In genomic region chr19:56595548-56595899, GRCh38 we compare ENCODE assay signal across 8 cellular contexts. TPM values are rescaled to one million over a fixed set of nuclear protein-coding genes. Genes with fewer than 3 reads are reported as not detected.
DNase-seq lines count a peak whose midpoint lies in the region; ATAC-seq, FAIRE-seq and TF ChIP-seq lines count a peak whose summit lies in the region.

No MANE protein-coding gene starts in this region.

- peak overlapping the region; percentile 94 for H3K4me3 ChIP-seq in BLaER1
- H3K4me3 ChIP-seq in kidney (ENCODE audit: low read length in 2 of 2) = peak overlapping the region; percentile 94 to 97
- peak overlapping the region; percentile 79 for H3K4me3 ChIP-seq in suprapubic skin

- no peak for TF ChIP-seq POLR2A in suprapubic skin (IDR thresholded peaks at IDR 0.05)

- H3K4me2 ChIP-seq in BLaER1 = peak overlapping the region; percentile 77

- H3K4me1 ChIP-seq in BLaER1 (peaks cover 10% of the 10 kb centered on the region), kidney (ENCODE audit: control insufficient read depth in 1 of 2, insufficient read depth in 1 of 2, low read depth in 1 of 2, low read length in 2 of 2) (peaks cover 8 to 10% of the 10 kb centered on the region in 2 donors), suprapubic skin (peaks cover 16% of the 10 kb centered on the region)

- DNase-seq in activated naive CD4-positive, alpha-beta T cell treated with anti-CD3 and anti-CD28 coated beads, Interleukin-2, amount 50 U/mL, for 72 hours (ENCODE audit: low spot score in 2 of 2) = no peak
- DNase-seq in kidney = no peak
- DNase-seq in suprapubic skin (ENCODE audit: low spot score in 2 of 2) = no peak
- no peak for DNase-seq in amniotic stem cell (lab: John Stamatoyannopoulos, UW)
- no peak for DNase-seq in SW 1271 (lab: John Stamatoyannopoulos, UW)
- DNase-seq in DMS153 treated with DMSO at 0.1 percent for 48 hours (lab: John Stamatoyannopoulos, UW; ENCODE audit: unreplicated experiment) = no peak

- TF ChIP-seq EP300 in suprapubic skin (IDR thresholded peaks at IDR 0.05) = no peak

- H3K9me3 ChIP-seq in BLaER1 (peaks cover 66% of the 10 kb centered on the region), kidney (ENCODE audit: control insufficient read depth in 1 of 2, low read length in 2 of 2) (no peaks in the 10 kb centered on the region), suprapubic skin (no peaks in the 10 kb centered on the region)

- 1% methylated on average over 4 of the region's 4 CpGs for WGBS in suprapubic skin

- H4K20me1 ChIP-seq in BLaER1 = no peaks in the 10 kb centered on the region; the same call in 1 of the 2 replicates

- peak; percentile 15 for ATAC-seq in HG02798 (IDR thresholded peaks at IDR 0.05; ENCODE audit: poor library complexity, unreplicated experiment)
- ATAC-seq in activated naive CD4-positive, alpha-beta T cell treated with anti-CD3 and anti-CD28 coated beads, Interleukin-2, amount 50 U/mL, for 72 hours = peak; percentile 55 to 59

- H3K36me3 ChIP-seq in BLaER1 = peaks cover 33% of the 10 kb centered on the region
- no peaks in the 10 kb centered on the region for H3K36me3 ChIP-seq in kidney (ENCODE audit: control insufficient read depth in 1 of 2, insufficient read depth in 2 of 2, low read length in 2 of 2)
- H3K36me3 ChIP-seq in suprapubic skin = peaks cover 4% of the 10 kb centered on the region

- peak overlapping the region; percentile 82 to 95 for H3K27ac Mint-ChIP-seq in activated naive CD4-positive, alpha-beta T cell treated with anti-CD3 and anti-CD28 coated beads, Interleukin-2, amount 50 U/mL, for 72 hours

- H3K27me3 ChIP-seq in BLaER1 (no peaks in the 10 kb centered on the region), suprapubic skin (no peaks in the 10 kb centered on the region)

- intact Hi-C loops in kidney (cut with DNase I) = no loop called here

- H3K9ac ChIP-seq in BLaER1 = peak overlapping the region; percentile 91
- H3K9ac ChIP-seq in kidney (ENCODE audit: low read length in 2 of 2) = peak overlapping the region; percentile 79 to 92

- no peak for TF ChIP-seq CTCF in kidney (IDR thresholded peaks at IDR 0.05; ENCODE audit: borderline replicate concordance, extremely low read depth, insufficient read depth)
- no peak for TF ChIP-seq CTCF in suprapubic skin (IDR thresholded peaks at IDR 0.05)

- peaks cover 36 to 57% of the 10 kb centered on the region in 2 donors for H3K36me3 Mint-ChIP-seq in activated naive CD4-positive, alpha-beta T cell treated with anti-CD3 and anti-CD28 coated beads, Interleukin-2, amount 50 U/mL, for 72 hours

- no peak for FAIRE-seq in kidney (lab: Jason Lieb, UNC)

- H3K27ac ChIP-seq in BLaER1 (peak overlapping the region; percentile 86), kidney (ENCODE audit: low read depth in 2 of 2, low read length in 2 of 2) (no peak overlapping the region), suprapubic skin (no peak overlapping the region)

- peaks cover 13 to 46% of the 10 kb centered on the region in 2 donors for H3K9me3 Mint-ChIP-seq in activated naive CD4-positive, alpha-beta T cell treated with anti-CD3 and anti-CD28 coated beads, Interleukin-2, amount 50 U/mL, for 72 hours

RNA-seq across cellular contexts. Expression of gene ZNF71, which starts 0.4 kb away (rescaled TPM):
- total RNA-seq in activated naive CD4-positive, alpha-beta T cell treated with anti-CD3 and anti-CD28 coated beads, Interleukin-2, amount 50 U/mL, for 72 hours = 1 to 10 TPM; 4.4 to 4.7 TPM
- total RNA-seq in kidney = 7.6 TPM
- 3.5 TPM for polyA plus RNA-seq in kidney (ENCODE audit: insufficient read depth, low read depth, low replicate concordance)
- 10 to 100 TPM in 1 of 4 donors, 1 to 10 TPM in 3; 5.0 to 15.9 (median 7.5) TPM for total RNA-seq in suprapubic skin

RNA-seq across cellular contexts. Expression of gene ZNF470, which starts 28.3 kb away (rescaled TPM):
- 1 to 10 TPM; 4.4 to 6.3 TPM for total RNA-seq in activated naive CD4-positive, alpha-beta T cell treated with anti-CD3 and anti-CD28 coated beads, Interleukin-2, amount 50 U/mL, for 72 hours
- total RNA-seq in kidney = 6.6 TPM
- polyA plus RNA-seq in kidney (ENCODE audit: insufficient read depth, low read depth, low replicate concordance) = 5.1 TPM
- total RNA-seq in suprapubic skin = 1 to 10 TPM; 1.0 to 3.4 (median 1.5) TPM

RNA-seq across cellular contexts. Expression of gene SMIM17, which starts 47.4 kb away (rescaled TPM):
- under 1 TPM; 0.30 to 0.31 TPM for total RNA-seq in activated naive CD4-positive, alpha-beta T cell treated with anti-CD3 and anti-CD28 coated beads, Interleukin-2, amount 50 U/mL, for 72 hours
- 0.47 TPM for total RNA-seq in kidney
- polyA plus RNA-seq in kidney (ENCODE audit: insufficient read depth, low read depth, low replicate concordance) = not detected
- total RNA-seq in suprapubic skin = 1 to 10 TPM in 1 of 4 donors, not detected in 3; 1.8 TPM

RNA-seq across cellular contexts. Expression of gene ZFP28, which starts 56.8 kb away (rescaled TPM):
- total RNA-seq in activated naive CD4-positive, alpha-beta T cell treated with anti-CD3 and anti-CD28 coated beads, Interleukin-2, amount 50 U/mL, for 72 hours = 1 to 10 TPM; 3.8 to 5.0 TPM
- total RNA-seq in kidney = 11.6 TPM
- polyA plus RNA-seq in kidney (ENCODE audit: insufficient read depth, low read depth, low replicate concordance) = 3.4 TPM
- total RNA-seq in suprapubic skin = 10 to 100 TPM in 1 of 4 donors, 1 to 10 TPM in 3; 3.3 to 15.2 (median 5.0) TPM
